Comparison of ENCODE assay signal across 1 cellular context in the genomic region with DNA sequence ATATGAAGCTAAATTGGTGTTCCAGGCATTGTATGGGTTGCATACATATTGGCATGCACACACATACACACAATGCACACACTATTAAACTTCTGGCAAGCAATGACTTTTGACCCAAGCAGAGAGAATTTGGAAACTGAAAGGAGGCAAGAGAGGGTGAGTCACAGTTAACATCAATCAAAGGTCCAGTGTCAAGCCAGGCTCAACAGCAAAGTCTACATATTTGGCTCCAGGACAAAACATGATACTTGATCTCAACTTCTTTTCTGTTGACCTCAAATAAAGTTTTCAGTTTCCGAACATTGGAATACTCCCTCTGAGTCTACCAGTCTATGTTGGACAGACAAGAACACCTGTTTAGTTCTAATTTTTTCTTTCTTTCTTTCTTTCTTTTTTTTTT.
TF ChIP-seq lines count a peak whose summit lies in the region.

No MANE protein-coding gene starts in this region.

TF ChIP-seq in A549, 52 proteins besides CTCF, POLR2A, EP300 and RAD21 (continued from another document):
- TF ChIP-seq, protein P1, sequence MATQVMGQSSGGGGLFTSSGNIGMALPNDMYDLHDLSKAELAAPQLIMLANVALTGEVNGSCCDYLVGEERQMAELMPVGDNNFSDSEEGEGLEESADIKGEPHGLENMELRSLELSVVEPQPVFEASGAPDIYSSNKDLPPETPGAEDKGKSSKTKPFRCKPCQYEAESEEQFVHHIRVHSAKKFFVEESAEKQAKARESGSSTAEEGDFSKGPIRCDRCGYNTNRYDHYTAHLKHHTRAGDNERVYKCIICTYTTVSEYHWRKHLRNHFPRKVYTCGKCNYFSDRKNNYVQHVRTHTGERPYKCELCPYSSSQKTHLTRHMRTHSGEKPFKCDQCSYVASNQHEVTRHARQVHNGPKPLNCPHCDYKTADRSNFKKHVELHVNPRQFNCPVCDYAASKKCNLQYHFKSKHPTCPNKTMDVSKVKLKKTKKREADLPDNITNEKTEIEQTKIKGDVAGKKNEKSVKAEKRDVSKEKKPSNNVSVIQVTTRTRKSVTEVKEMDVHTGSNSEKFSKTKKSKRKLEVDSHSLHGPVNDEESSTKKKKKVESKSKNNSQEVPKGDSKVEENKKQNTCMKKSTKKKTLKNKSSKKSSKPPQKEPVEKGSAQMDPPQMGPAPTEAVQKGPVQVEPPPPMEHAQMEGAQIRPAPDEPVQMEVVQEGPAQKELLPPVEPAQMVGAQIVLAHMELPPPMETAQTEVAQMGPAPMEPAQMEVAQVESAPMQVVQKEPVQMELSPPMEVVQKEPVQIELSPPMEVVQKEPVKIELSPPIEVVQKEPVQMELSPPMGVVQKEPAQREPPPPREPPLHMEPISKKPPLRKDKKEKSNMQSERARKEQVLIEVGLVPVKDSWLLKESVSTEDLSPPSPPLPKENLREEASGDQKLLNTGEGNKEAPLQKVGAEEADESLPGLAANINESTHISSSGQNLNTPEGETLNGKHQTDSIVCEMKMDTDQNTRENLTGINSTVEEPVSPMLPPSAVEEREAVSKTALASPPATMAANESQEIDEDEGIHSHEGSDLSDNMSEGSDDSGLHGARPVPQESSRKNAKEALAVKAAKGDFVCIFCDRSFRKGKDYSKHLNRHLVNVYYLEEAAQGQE (IDR thresholded peaks at IDR 0.05) = no peak
